8 cellular contexts compared by ENCODE assay signal in the genomic region with DNA sequence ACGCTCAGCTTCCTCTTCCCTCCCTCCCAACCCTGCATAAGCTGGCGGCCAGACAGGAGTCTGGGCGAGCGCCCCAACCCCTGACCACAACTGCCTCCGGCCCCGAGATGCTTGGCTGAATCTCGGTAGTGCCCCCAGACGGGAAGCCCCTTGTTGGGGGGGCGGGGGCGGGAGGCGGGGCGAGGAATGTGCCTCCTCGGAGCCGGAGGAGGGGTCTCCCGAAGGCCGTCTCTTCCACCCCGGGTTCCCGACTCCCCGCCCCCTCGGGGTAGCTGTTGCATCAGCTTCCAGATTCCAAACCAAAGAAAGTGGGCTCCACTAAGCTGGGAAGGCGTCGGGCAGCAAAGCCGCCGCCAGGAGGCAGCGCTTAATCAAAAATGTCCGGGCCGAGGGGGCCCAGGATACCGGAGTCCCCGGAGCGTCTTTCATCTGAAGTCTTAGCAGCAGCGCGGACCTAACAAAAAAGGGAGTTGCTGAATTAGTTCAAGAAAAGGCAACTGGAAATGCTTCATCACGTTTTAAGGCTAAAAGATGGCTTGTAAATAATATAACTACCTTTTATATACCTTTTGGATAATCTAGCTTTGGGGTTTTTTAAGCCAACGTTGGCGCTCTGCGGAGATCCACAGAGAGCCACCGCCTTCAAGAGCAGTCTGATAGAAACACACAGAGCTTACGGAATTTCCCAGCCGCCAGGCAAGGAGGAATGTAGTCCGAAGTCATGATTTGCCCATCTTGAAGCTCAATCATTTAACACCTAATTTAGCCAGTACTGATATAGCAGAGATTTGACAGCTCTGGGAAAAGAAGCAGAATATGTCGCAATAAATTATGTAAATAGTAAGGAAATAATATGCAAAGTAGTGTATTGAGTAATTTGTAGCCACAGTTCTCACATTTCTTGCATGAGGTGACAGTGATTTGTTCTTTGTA. TPM values are rescaled to one million over a fixed set of nuclear protein-coding genes. Genes with fewer than 3 reads are reported as not detected.
A peak's percentile ranks its signal among the peaks of the same experiment; 100 is the strongest.
DNase-seq lines count a peak whose midpoint lies in the region; ATAC-seq and TF ChIP-seq lines count a peak whose summit lies in the region.

No MANE protein-coding gene starts in this region.

- no peaks in the 10 kb centered on the region for H3K9me3 ChIP-seq in endodermal cell (ENCODE audit: control insufficient read depth, low read length)

- peak; percentile 57 for ATAC-seq in GM21723 (IDR thresholded peaks at IDR 0.05; ENCODE audit: unreplicated experiment)

- H3K4me3 ChIP-seq in endodermal cell (ENCODE audit: low read length) = peak overlapping the region; percentile 75

- no peaks in the 10 kb centered on the region for H3K36me3 Mint-ChIP-seq in endodermal cell (ENCODE audit: low read depth)

- TF ChIP-seq CTCF in endodermal cell (conservative IDR thresholded peaks at IDR 0.05) = peak; percentile 98

- H3K9ac ChIP-seq in endodermal cell (ENCODE audit: extremely low read depth, low read length, poor library complexity, severe bottlenecking) = peak overlapping the region; percentile 82

- peak overlapping the region; percentile 59 for H3K27ac ChIP-seq in endodermal cell (ENCODE audit: low read depth, low read length)

- H3K36me3 ChIP-seq in endodermal cell (ENCODE audit: control insufficient read depth, insufficient read depth, low read length) = no peaks in the 10 kb centered on the region

- no peaks in the 10 kb centered on the region for H3K9me3 Mint-ChIP-seq in endodermal cell

- 4% methylated on average over 16 to 41 of the region's 41 CpGs for WGBS in endodermal cell (ENCODE audit: insufficient coverage in 1 of 2, insufficient read length in 1 of 2), 2 experiments

- H3K4me3 Mint-ChIP-seq in endodermal cell = peak overlapping the region; percentile 67

- H3K27ac Mint-ChIP-seq in endodermal cell = peak overlapping the region; percentile 93

- H3K27me3 ChIP-seq in endodermal cell (ENCODE audit: control insufficient read depth, insufficient read depth, low read length, poor library complexity, severe bottlenecking) = no peaks in the 10 kb centered on the region

- H3K4me1 ChIP-seq in endodermal cell (ENCODE audit: control insufficient read depth, insufficient read depth, low read length) = peaks cover 15% of the 10 kb centered on the region

- DNase-seq in DMS153 treated with DMSO at 0.1 percent for 48 hours (lab: John Stamatoyannopoulos, UW; ENCODE audit: unreplicated experiment) (peak; percentile 29), NCI-H1694 (lab: John Stamatoyannopoulos, UW) (peak; percentile 64), endodermal cell (peak; percentile 98), middle frontal gyrus (ENCODE audit: extremely low spot score, low spot score) (peak; percentile 37), NCI-H2029 treated with DMSO at 0.1 percent for 48 hours (lab: John Stamatoyannopoulos, UW) (no peak)
- DNase-seq in activated CD8-positive, alpha-beta memory T cell treated with anti-CD3 and anti-CD28 coated beads for 24 hours = peak; percentile 86
- peak; percentile 54 to 57 for DNase-seq in stimulated activated CD8-positive, alpha-beta memory T cell treated with anti-CD3 and anti-CD28 coated beads, Interleukin-2, amount 100 ng/mL, for 48 hours (ENCODE audit: low read depth in 2 of 2)

- H3K27me3 Mint-ChIP-seq in endodermal cell (ENCODE audit: insufficient read depth) = peaks cover 5% of the 10 kb centered on the region

- peaks cover 38% of the 10 kb centered on the region for H3K4me1 Mint-ChIP-seq in endodermal cell

RNA-seq across cellular contexts. Expression of a gene that starts 6.8 kb away (rescaled TPM):
- total RNA-seq in endodermal cell = 100 to 1,000 TPM; 192 to 204 TPM
- 125 TPM for polyA plus RNA-seq in endodermal cell (2013, experiment 1 of 2)
- 133 TPM for polyA plus RNA-seq in endodermal cell (2013, experiment 2 of 2)

RNA-seq across cellular contexts. Expression of a gene that starts 7.7 kb away (rescaled TPM):
- 10 to 100 TPM; 16.7 to 17.0 TPM for total RNA-seq in endodermal cell
- 8.4 TPM for polyA plus RNA-seq in endodermal cell (2013, experiment 1 of 2)
- polyA plus RNA-seq in endodermal cell (2013, experiment 2 of 2) = 7.2 TPM

RNA-seq across cellular contexts. Expression of a gene that starts 13.5 kb away (rescaled TPM):
- total RNA-seq in endodermal cell = 100 to 1,000 TPM; 181 to 220 TPM
- 75.6 TPM for polyA plus RNA-seq in endodermal cell (2013, experiment 1 of 2)
- polyA plus RNA-seq in endodermal cell (2013, experiment 2 of 2) = 86.6 TPM

RNA-seq across cellular contexts. Expression of a gene that starts 48.7 kb away (rescaled TPM):
- 10 to 100 TPM; 28.9 to 41.5 TPM for total RNA-seq in endodermal cell
- 21.8 TPM for polyA plus RNA-seq in endodermal cell (2013, experiment 1 of 2)
- polyA plus RNA-seq in endodermal cell (2013, experiment 2 of 2) = 22.8 TPM

RNA-seq across cellular contexts. Expression of a gene that starts 56.4 kb away (rescaled TPM):
- 100 to 1,000 TPM; 114 TPM for total RNA-seq in endodermal cell
- polyA plus RNA-seq in endodermal cell (2013, experiment 1 of 2) = 126 TPM
- polyA plus RNA-seq in endodermal cell (2013, experiment 2 of 2) = 96.0 TPM
